Comparison of ENCODE assay signal across 24 cellular contexts in the genomic region with DNA sequence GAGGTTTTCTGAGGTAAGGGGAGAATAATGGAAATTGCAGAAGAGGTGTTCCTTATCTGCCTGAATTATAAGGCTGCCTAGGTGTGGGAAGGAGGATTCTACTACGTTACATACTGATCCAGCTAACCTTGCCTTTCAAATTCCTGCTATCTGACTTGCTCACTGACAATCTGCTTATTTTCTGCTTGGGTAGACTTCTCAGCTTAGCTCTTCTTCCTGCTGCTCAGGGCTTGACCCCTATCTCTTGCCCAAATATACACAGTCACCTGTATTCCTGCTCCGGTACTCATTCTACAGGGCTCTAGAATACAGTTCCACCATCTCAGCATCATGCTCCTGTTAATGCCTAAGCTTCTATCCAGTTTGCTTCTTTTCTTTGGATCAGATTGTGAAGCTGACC.
"Had no signal": no experiment of that assay in that cellular context is flagged by ENCODE, and none has a peak within 500 bp of the region (broad histone marks: within the 10 kb centered on the region; RNA-seq: fewer than 3 reads in every experiment).

No MANE protein-coding gene starts in this region.

- ATAC-seq: K562 had no signal

- H3K4me1 Mint-ChIP-seq: IgD-negative memory B cell had no signal

- H3K27me3 Mint-ChIP-seq: IgD-negative memory B cell had no signal

- H3K4me1 ChIP-seq: SJSA1 had no signal

- H3K27me3 ChIP-seq: SJSA1 had no signal

- H3K9ac ChIP-seq: KMS-11 had no signal

- H3K4me2 ChIP-seq: KMS-11 had no signal

- H3K27ac Mint-ChIP-seq: IgD-negative memory B cell had no signal

- H3K4me3 ChIP-seq: K562, SJSA1, SK-N-MC had no signal

- H3K36me3 ChIP-seq: SJSA1 had no signal

- DNase-seq: Kasumi-1, MM.1S, MV-4-11, NCI-H1048, NCI-H1105, NCI-H1417, NCI-H1436 treated with DMSO at 0.1 percent for 48 hours, NCI-H1694, NCI-H187 treated with DMSO at 0.1 percent for 48 hours, NCI-H2029 treated with DMSO at 0.1 percent for 48 hours, NCI-H2171 treated with DMSO at 0.1 percent for 48 hours, NCI-H2227 treated with DMSO at 0.1 percent for 48 hours, NCI-H524, NCI-H526 treated with DMSO at 0.1 percent for 48 hours, NCI-H774, Right ventricle myocardium superior, RPMI8226, SIG-M5 had no signal

- H3K27ac ChIP-seq: HL-60, KMS-11, SJSA1, SK-N-MC had no signal

- H3K36me3 Mint-ChIP-seq: IgD-negative memory B cell had no signal

- H3K4me3 Mint-ChIP-seq: IgD-negative memory B cell had no signal
